In genomic region chr19:49862411-49863253, GRCh38 we compare ENCODE assay signal across 10 cellular contexts. TPM values are rescaled to one million over a fixed set of nuclear protein-coding genes. Genes with fewer than 3 reads are reported as not detected.
DNase-seq lines count a peak whose midpoint lies in the region; ATAC-seq and TF ChIP-seq lines count a peak whose summit lies in the region.
"Had no signal": no experiment of that assay in that cellular context is flagged by ENCODE, and none has a peak within 500 bp of the region (broad histone marks: within the 10 kb centered on the region; RNA-seq: fewer than 3 reads in every experiment).

No MANE protein-coding gene starts in this region.

- no peak overlapping the region for H3K4me3 ChIP-seq in GM12865 (ENCODE audit: low read depth, low read length)
- H3K4me3 ChIP-seq: body of pancreas, GM23248 had no signal

- no peak overlapping the region for H3K27ac ChIP-seq in VCaP
- H3K27ac ChIP-seq: body of pancreas, GM23248 had no signal

- TF ChIP-seq CTCF in AG09319 (IDR thresholded peaks at IDR 0.05; ENCODE audit: low read depth, low read length), result peak; percentile 5
- TF ChIP-seq CTCF in GM12865 (IDR thresholded peaks at IDR 0.05; ENCODE audit: insufficient read depth, low read depth, low read length, missing control alignments), result peak; percentile 16
- TF ChIP-seq CTCF in VCaP (conservative IDR thresholded peaks at IDR 0.05), result peak; percentile 67

- ATAC-seq in left lobe of liver, result no peak
- no peak for ATAC-seq in HG03521 (IDR thresholded peaks at IDR 0.05; ENCODE audit: unreplicated experiment)
- ATAC-seq: body of pancreas had no signal

- DNase-seq in AG09319 (ENCODE audit: extremely low read depth, low read depth) (no peak), GM12865 (ENCODE audit: low read depth) (peak; percentile 21), left lobe of liver (ENCODE audit: low spot score) (peak; percentile 48), CD1c-positive myeloid dendritic cell (ENCODE audit: extremely low spot score) (no peak), NCI-H187 treated with DMSO at 0.1 percent for 48 hours (lab: John Stamatoyannopoulos, UW) (no peak), UCSD-AML1 (lab: John Stamatoyannopoulos, UW; ENCODE audit: unreplicated experiment) (no peak)
- DNase-seq: GM23248 had no signal

RNA-seq across cellular contexts. Expression of gene PNKP, which starts 4.7 kb away (rescaled TPM):
- 33.7 TPM for total RNA-seq in left lobe of liver

RNA-seq across cellular contexts. Expression of gene PTOV1, which starts 11.7 kb away (rescaled TPM):
- 86.0 TPM for total RNA-seq in left lobe of liver

RNA-seq across cellular contexts. Expression of gene AKT1S1, which starts 14.5 kb away (rescaled TPM):
- 27.6 TPM for total RNA-seq in left lobe of liver

RNA-seq across cellular contexts. Expression of gene TBC1D17, which starts 14.9 kb away (rescaled TPM):
- 31.7 TPM for total RNA-seq in left lobe of liver

RNA-seq across cellular contexts. Expression of gene IL4I1, which starts 34.1 kb away (rescaled TPM):
- total RNA-seq in left lobe of liver, result 0.13 TPM
- total RNA-seq: GM23248 had no signal

Comparison
In these comparisons a context has a peak if more than half of its experiments do, and no peak if none do; other contexts are left out.
1. DNase-seq: peak in GM12865 (single experiment) and left lobe of liver (single experiment); none in AG09319 (single experiment), CD1c-positive myeloid dendritic cell (single experiment), NCI-H187 treated with DMSO at 0.1 percent for 48 hours (single experiment) and UCSD-AML1 (single experiment).
2. CTCF ChIP-seq: peak in every context shown above with its lines; median percentile 67 in VCaP; 16 in GM12865; 5 in AG09319.